Comparison of ENCODE assay signal across 10 cellular contexts in the genomic region with DNA sequence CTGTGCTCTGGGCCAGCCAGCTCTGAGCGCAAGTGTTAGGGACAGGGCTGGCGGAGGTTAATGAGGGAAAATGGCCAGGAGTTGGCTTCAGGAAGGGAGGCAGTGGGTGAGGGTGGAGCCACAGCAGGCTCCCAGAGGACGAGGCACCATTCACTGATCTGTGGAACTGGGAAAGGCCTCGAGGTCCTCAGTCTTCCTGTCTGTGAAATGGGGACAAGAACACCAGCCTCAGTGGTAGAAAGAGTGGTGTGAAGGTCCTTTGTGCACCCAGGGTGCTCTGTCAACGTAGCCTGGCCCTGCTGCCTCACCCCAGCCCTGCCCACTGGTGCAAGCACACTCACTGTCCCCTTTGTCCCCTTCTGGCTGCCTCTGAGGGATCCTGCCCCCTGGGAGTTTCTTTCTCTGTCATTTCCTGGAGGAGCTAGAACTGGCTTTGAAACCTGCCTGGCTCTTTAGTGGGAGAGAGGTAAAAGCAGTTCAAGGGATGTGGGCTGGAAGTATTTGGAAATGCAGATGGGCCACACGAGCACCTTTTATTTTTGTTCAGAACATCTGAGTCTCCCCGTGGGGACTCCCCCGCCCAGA. TPM values are rescaled to one million over a fixed set of nuclear protein-coding genes. Genes with fewer than 3 reads are reported as not detected.
A peak's percentile ranks its signal among the peaks of the same experiment; 100 is the strongest.
DNase-seq lines count a peak whose midpoint lies in the region; ATAC-seq and TF ChIP-seq lines count a peak whose summit lies in the region.
"Had no signal": no experiment of that assay in that cellular context is flagged by ENCODE, and none has a peak within 500 bp of the region (broad histone marks: within the 10 kb centered on the region; RNA-seq: fewer than 3 reads in every experiment).

No MANE protein-coding gene starts in this region.

- WGBS in psoas muscle, 3 donors, result 37 to 41% (median 38%) methylated on average over 8 of the region's 8 CpGs

- ATAC-seq in GM19035 (IDR thresholded peaks at IDR 0.05; ENCODE audit: unreplicated experiment), result peak; percentile 5
- no peak for ATAC-seq in lower lobe of right lung
- no peak for ATAC-seq in HG03469 (IDR thresholded peaks at IDR 0.05; ENCODE audit: unreplicated experiment)
- ATAC-seq in psoas muscle, result no peak
- no peak for ATAC-seq in GM21717 (IDR thresholded peaks at IDR 0.05; ENCODE audit: unreplicated experiment)

- no peaks in the 10 kb centered on the region for H3K36me3 Mint-ChIP-seq in CD14-positive monocyte

- no peak for DNase-seq in CD14-positive monocyte (ENCODE audit: low spot score)
- DNase-seq in SK-MEL-5 (ENCODE audit: low read depth, low spot score), result peak; percentile 3
- no peak for DNase-seq in lower lobe of right lung
- DNase-seq in psoas muscle, result no peak
- no peak for DNase-seq in HUDEP-2 (lab: John Stamatoyannopoulos, UW; ENCODE audit: unreplicated experiment in 76 of 76)
- DNase-seq: OCI-M1 had no signal

- H3K4me3 ChIP-seq in lower lobe of right lung, result no peak overlapping the region
- no peak overlapping the region for H3K4me3 ChIP-seq in psoas muscle
- H3K4me3 ChIP-seq: lung had no signal

- H3K4me1 ChIP-seq in lower lobe of right lung, result peaks cover 24% of the 10 kb centered on the region
- peaks cover 12% of the 10 kb centered on the region for H3K4me1 ChIP-seq in psoas muscle

- in situ Hi-C loops in SK-MEL-5 (cut with HindIII; ENCODE audit: low pct_unique_long_range_greater_than_20kb, low sequenced_read_pairs), result no loop called here

- H3K4me3 Mint-ChIP-seq in CD14-positive monocyte, result peak overlapping the region; percentile 70 to 83

- peak overlapping the region; percentile 11 for H3K27ac ChIP-seq in lower lobe of right lung
- no peak overlapping the region for H3K27ac ChIP-seq in psoas muscle

- no peaks in the 10 kb centered on the region for H3K9me3 Mint-ChIP-seq in CD14-positive monocyte

- H3K27ac Mint-ChIP-seq in CD14-positive monocyte, result no peak overlapping the region

- H3K27me3 ChIP-seq in lower lobe of right lung (ENCODE audit: low read depth) (peaks cover 3% of the 10 kb centered on the region), psoas muscle (ENCODE audit: insufficient read depth in 3 of 3, low read length in 2 of 3) (peaks cover 0 to 15% (median 3%) of the 10 kb centered on the region in 3 donors)

- H3K9me3 ChIP-seq in lower lobe of right lung (no peaks in the 10 kb centered on the region), psoas muscle (no peaks in the 10 kb centered on the region)

- H3K36me3 ChIP-seq in lower lobe of right lung (no peaks in the 10 kb centered on the region), psoas muscle (ENCODE audit: insufficient read depth in 1 of 2, low read depth in 1 of 2) (no peaks in the 10 kb centered on the region)

- H3K4me1 Mint-ChIP-seq in CD14-positive monocyte, result peaks cover 24% of the 10 kb centered on the region

- intact Hi-C loops in CD14-positive monocyte (cut with micrococcal nuclease), result no loop called here
- intact Hi-C loops in lower lobe of right lung (cut with DNase I), result no loop called here
- intact Hi-C loops in psoas muscle (cut with DNase I), result no loop called here

- TF ChIP-seq CTCF in CD14-positive monocyte (IDR thresholded peaks at IDR 0.05), result no peak
- no peak for TF ChIP-seq CTCF in lower lobe of right lung (IDR thresholded peaks at IDR 0.05)
- no peak for TF ChIP-seq CTCF in psoas muscle (IDR thresholded peaks at IDR 0.05)

- peaks cover 9 to 16% (median 12%) of the 10 kb centered on the region in 3 donors for H3K27me3 Mint-ChIP-seq in CD14-positive monocyte (ENCODE audit: low read depth in 3 of 3)

RNA-seq across cellular contexts. Expression of gene SYNDIG1L, which starts 25.0 kb away (rescaled TPM):
- polyA plus RNA-seq in CD14-positive monocyte (not detected), psoas muscle (not detected)
- not detected in 2 replicates for total RNA-seq in SK-MEL-5 (2014; rRNA removed; shearing (Covaris generic))
- polyA plus RNA-seq in SK-MEL-5 (2015; cell fraction: cytosol; rRNA removed), result not detected in 2 replicates
- polyA plus RNA-seq in SK-MEL-5 (2015; cell fraction: nucleus; rRNA removed), result not detected in 2 replicates
- total RNA-seq in lower lobe of right lung (1.6 TPM), psoas muscle (not detected)

RNA-seq across cellular contexts. Expression of gene VRTN, which starts 52.7 kb away (rescaled TPM):
- polyA plus RNA-seq in CD14-positive monocyte (not detected), psoas muscle (not detected)
- not detected in 2 replicates for total RNA-seq in SK-MEL-5 (2014; rRNA removed; shearing (Covaris generic))
- not detected in 2 replicates for polyA plus RNA-seq in SK-MEL-5 (2015; cell fraction: cytosol; rRNA removed)
- not detected in 2 replicates for polyA plus RNA-seq in SK-MEL-5 (2015; cell fraction: nucleus; rRNA removed)
- total RNA-seq in lower lobe of right lung (not detected), psoas muscle (not detected)
- polyA plus RNA-seq: lung had no signal
